ENCODE assay signal across 25 cellular contexts in the genomic region with DNA sequence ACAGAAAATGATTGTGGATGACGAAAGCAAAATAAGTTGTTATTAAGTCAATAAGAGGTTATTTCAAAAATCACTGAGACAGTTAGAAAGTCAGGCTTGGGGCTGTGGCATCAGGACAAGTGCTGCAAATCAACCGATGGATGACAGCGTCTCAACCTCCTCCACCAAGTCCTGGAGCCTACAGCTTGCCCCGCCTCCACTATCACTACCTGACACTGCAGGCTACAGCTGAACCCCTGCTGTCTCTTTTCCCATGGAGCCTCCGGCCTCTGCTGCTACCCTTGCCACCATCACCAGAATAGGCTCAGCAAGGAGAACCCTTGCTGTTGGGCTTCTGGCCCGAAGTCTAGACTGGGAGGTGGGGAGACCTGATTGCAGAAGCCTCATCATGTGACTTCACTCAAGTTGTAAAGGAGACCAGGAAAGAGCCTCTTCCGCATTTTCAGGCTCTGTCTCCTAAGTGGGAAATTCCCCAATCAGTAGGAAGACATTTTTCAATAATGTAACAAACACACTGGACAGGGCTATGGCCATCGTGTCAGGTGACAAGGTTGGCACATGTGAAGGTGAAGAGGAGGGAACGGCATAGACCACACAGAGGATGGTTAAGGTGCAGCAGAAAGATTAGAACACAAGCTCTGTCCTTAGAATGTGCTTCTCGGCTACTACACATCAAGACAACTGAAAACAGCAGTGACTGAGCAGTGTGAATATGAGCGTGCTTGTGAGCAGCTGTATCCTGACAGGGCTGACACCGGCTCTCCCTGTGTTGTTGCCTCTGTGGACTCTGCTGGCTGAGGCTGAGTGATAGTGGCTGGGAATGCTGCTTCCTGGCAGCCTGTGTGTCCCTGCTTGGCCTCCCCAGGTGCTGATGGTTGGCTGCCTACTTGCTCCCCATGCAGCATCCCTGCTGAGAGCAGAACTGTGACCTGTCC.
A peak's percentile ranks its signal among the peaks of the same experiment; 100 is the strongest.
DNase-seq lines count a peak whose midpoint lies in the region; ATAC-seq and TF ChIP-seq lines count a peak whose summit lies in the region.
"Had no signal": no experiment of that assay in that cellular context is flagged by ENCODE, and none has a peak within 500 bp of the region (broad histone marks: within the 10 kb centered on the region; RNA-seq: fewer than 3 reads in every experiment).

No MANE protein-coding gene starts in this region.

- ATAC-seq in stimulated activated naive CD8-positive, alpha-beta T cell treated with anti-CD3 and anti-CD28 coated beads, Interleukin-15, amount 100 ng/mL, for 72 hours: no peak
- ATAC-seq in stimulated activated naive CD8-positive, alpha-beta T cell treated with anti-CD3 and anti-CD28 coated beads, Interleukin-15, Interleukin-2, amounts not matched to agents 100 U/mL and 50 U/mL, for 24 hours: no peak
- ATAC-seq in SK-N-SH treated with all-trans-retinoic acid at 6 μM for 48 hours: no peak
- ATAC-seq in heart right ventricle: no peak
- no peak for ATAC-seq in GM21529 (IDR thresholded peaks at IDR 0.05; ENCODE audit: unreplicated experiment)
- no peak for ATAC-seq in GM18873 (IDR thresholded peaks at IDR 0.05; ENCODE audit: low FRiP score, unreplicated experiment)
- ATAC-seq: gastrocnemius medialis had no signal

- H3K9me3 ChIP-seq in heart right ventricle: no peaks in the 10 kb centered on the region
- H3K9me3 ChIP-seq: breast epithelium, gastrocnemius medialis, right atrium auricular region, SK-N-SH had no signal

- peaks cover 0 to 22% (median 6%) of the 10 kb centered on the region in 9 donors for H3K4me1 ChIP-seq in heart right ventricle
- H3K4me1 ChIP-seq: breast epithelium had no signal

- WGBS in heart right ventricle, 2 donors: 49 to 59% methylated on average over 12 of the region's 12 CpGs

- no peaks in the 10 kb centered on the region for H3K9me3 Mint-ChIP-seq in stimulated activated naive CD8-positive, alpha-beta T cell treated with anti-CD3 and anti-CD28 coated beads, Interleukin-15, amount 100 ng/mL, for 72 hours
- H3K9me3 Mint-ChIP-seq in nephron progenitor cell: no peaks in the 10 kb centered on the region
- H3K9me3 Mint-ChIP-seq: activated naive CD4-positive, alpha-beta T cell treated with anti-CD3 and anti-CD28 coated beads, Interleukin-2, amount 10 ng/mL, durations not matched to agents 7 days and 5 days; memory B cell; naive B cell had no signal

- no peaks in the 10 kb centered on the region for H3K36me3 Mint-ChIP-seq in nephron progenitor cell (ENCODE audit: low read depth)
- H3K36me3 Mint-ChIP-seq: activated naive CD4-positive, alpha-beta T cell treated with anti-CD3 and anti-CD28 coated beads, Interleukin-2, amount 10 ng/mL, durations not matched to agents 7 days and 5 days; memory B cell; naive B cell had no signal

- H3K4me3 Mint-ChIP-seq in stimulated activated naive CD8-positive, alpha-beta T cell treated with anti-CD3 and anti-CD28 coated beads, Interleukin-15, amount 100 ng/mL, for 72 hours: no peak overlapping the region
- no peak overlapping the region for H3K4me3 Mint-ChIP-seq in nephron progenitor cell
- H3K4me3 Mint-ChIP-seq: activated naive CD4-positive, alpha-beta T cell treated with anti-CD3 and anti-CD28 coated beads, Interleukin-2, amount 10 ng/mL, durations not matched to agents 7 days and 5 days; memory B cell; naive B cell had no signal

- no peak overlapping the region for H3K4me3 ChIP-seq in heart right ventricle
- H3K4me3 ChIP-seq: breast epithelium, gastrocnemius medialis, right atrium auricular region had no signal

- intact Hi-C loops in heart right ventricle (cut with DNase I): loop anchor here in 1 of 10 donors (10.0 kb wide), 1 partner anchor 102 kb away; no protein-coding TSS in a partner anchor

- no peak for DNase-seq in stimulated activated naive CD8-positive, alpha-beta T cell treated with anti-CD3 and anti-CD28 coated beads, Interleukin-15, amount 100 ng/mL, for 72 hours
- DNase-seq in stimulated activated naive CD8-positive, alpha-beta T cell treated with anti-CD3 and anti-CD28 coated beads, Interleukin-15, Interleukin-2, amounts not matched to agents 100 U/mL and 50 U/mL, for 24 hours: no peak
- DNase-seq in glomerular visceral epithelial cell (ENCODE audit: extremely low spot score): peak; percentile 4
- peak; percentile 17 for DNase-seq in nephron progenitor cell
- DNase-seq in heart right ventricle: no peak
- DNase-seq: 8988T; activated CD4-positive, alpha-beta T cell treated with anti-CD3 and anti-CD28 coated beads, Interleukin-2, amount 50 U/mL, for 1 hour; activated naive CD4-positive, alpha-beta T cell treated with anti-CD3 and anti-CD28 coated beads, Interleukin-2, amount 10 ng/mL, durations not matched to agents 7 days and 5 days; AML-193; amniotic stem cell; gastrocnemius medialis; naive B cell; NCI-H1048; NCI-H187 treated with DMSO at 0.1 percent for 48 hours; NCI-H82; SK-N-SH; stimulated activated CD4-positive, alpha-beta T cell treated with anti-CD3 and anti-CD28 coated beads, Interleukin-4, amount 100 ng/mL, for 1 hour; stimulated activated naive CD4-positive, alpha-beta T cell; WERI-Rb-1 had no signal

- no peaks in the 10 kb centered on the region for H3K4me1 Mint-ChIP-seq in stimulated activated naive CD8-positive, alpha-beta T cell treated with anti-CD3 and anti-CD28 coated beads, Interleukin-15, amount 100 ng/mL, for 72 hours
- peaks cover 45% of the 10 kb centered on the region for H3K4me1 Mint-ChIP-seq in nephron progenitor cell
- H3K4me1 Mint-ChIP-seq: activated naive CD4-positive, alpha-beta T cell treated with anti-CD3 and anti-CD28 coated beads, Interleukin-2, amount 10 ng/mL, durations not matched to agents 7 days and 5 days; memory B cell; naive B cell had no signal

- H3K27ac ChIP-seq in heart right ventricle: no peak overlapping the region
- H3K27ac ChIP-seq: breast epithelium, gastrocnemius medialis, right atrium auricular region, WERI-Rb-1 had no signal

- no peaks in the 10 kb centered on the region for H3K36me3 ChIP-seq in heart right ventricle
- H3K36me3 ChIP-seq: breast epithelium, gastrocnemius medialis, right atrium auricular region, WERI-Rb-1 had no signal

- no peak for TF ChIP-seq CTCF in nephron progenitor cell (IDR thresholded peaks at IDR 0.05)
- TF ChIP-seq CTCF in heart right ventricle (IDR thresholded peaks at IDR 0.05): no peak

- H3K27me3 ChIP-seq in heart right ventricle: peaks cover 0 to 18% (median 5%) of the 10 kb centered on the region in 7 donors
- H3K27me3 ChIP-seq: gastrocnemius medialis, right atrium auricular region had no signal

- peak overlapping the region; percentile 31 to 43 for H3K27ac Mint-ChIP-seq in stimulated activated naive CD8-positive, alpha-beta T cell treated with anti-CD3 and anti-CD28 coated beads, Interleukin-15, amount 100 ng/mL, for 72 hours
- H3K27ac Mint-ChIP-seq in nephron progenitor cell: no peak overlapping the region
- H3K27ac Mint-ChIP-seq: activated naive CD4-positive, alpha-beta T cell treated with anti-CD3 and anti-CD28 coated beads, Interleukin-2, amount 10 ng/mL, durations not matched to agents 7 days and 5 days; memory B cell; naive B cell had no signal

- H3K27me3 Mint-ChIP-seq in stimulated activated naive CD8-positive, alpha-beta T cell treated with anti-CD3 and anti-CD28 coated beads, Interleukin-15, amount 100 ng/mL, for 72 hours: peaks cover 49% of the 10 kb centered on the region
- H3K27me3 Mint-ChIP-seq in nephron progenitor cell (ENCODE audit: low read depth, poor library complexity): peaks cover 3% of the 10 kb centered on the region

TF ChIP-seq in SK-N-SH treated with all-trans-retinoic acid at 6 μM for 48 hours, 23 proteins besides CTCF, POLR2A, EP300 and RAD21:
- TF ChIP-seq ZC3H10 (CRISPR knock-in tag; IDR thresholded peaks at IDR 0.05): no peak
- no peak for TF ChIP-seq ISL1 (CRISPR knock-in tag; IDR thresholded peaks at IDR 0.05)
- TF ChIP-seq ZNF8 (CRISPR knock-in tag; IDR thresholded peaks at IDR 0.05): no peak
- TF ChIP-seq ESRRG (CRISPR knock-in tag; IDR thresholded peaks at IDR 0.05): no peak
TF ChIP-seq in SK-N-SH treated with all-trans-retinoic acid at 6 μM for 48 hours: peak in this region for 0.

Comparison
In these comparisons a context has a peak if more than half of its experiments do, and no peak if none do; other contexts are left out.
1. DNase-seq: peak in glomerular visceral epithelial cell (single experiment) and nephron progenitor cell (single experiment); none in stimulated activated naive CD8-positive, alpha-beta T cell treated with anti-CD3 and anti-CD28 coated beads, Interleukin-15, amount 100 ng/mL, for 72 hours (0 of 2), stimulated activated naive CD8-positive, alpha-beta T cell treated with anti-CD3 and anti-CD28 coated beads, Interleukin-15, Interleukin-2, amounts not matched to agents 100 U/mL and 50 U/mL, for 24 hours (single experiment) and heart right ventricle (0 of 2).